Comparison of ENCODE assay signal across 1 cellular context in the genomic region with DNA sequence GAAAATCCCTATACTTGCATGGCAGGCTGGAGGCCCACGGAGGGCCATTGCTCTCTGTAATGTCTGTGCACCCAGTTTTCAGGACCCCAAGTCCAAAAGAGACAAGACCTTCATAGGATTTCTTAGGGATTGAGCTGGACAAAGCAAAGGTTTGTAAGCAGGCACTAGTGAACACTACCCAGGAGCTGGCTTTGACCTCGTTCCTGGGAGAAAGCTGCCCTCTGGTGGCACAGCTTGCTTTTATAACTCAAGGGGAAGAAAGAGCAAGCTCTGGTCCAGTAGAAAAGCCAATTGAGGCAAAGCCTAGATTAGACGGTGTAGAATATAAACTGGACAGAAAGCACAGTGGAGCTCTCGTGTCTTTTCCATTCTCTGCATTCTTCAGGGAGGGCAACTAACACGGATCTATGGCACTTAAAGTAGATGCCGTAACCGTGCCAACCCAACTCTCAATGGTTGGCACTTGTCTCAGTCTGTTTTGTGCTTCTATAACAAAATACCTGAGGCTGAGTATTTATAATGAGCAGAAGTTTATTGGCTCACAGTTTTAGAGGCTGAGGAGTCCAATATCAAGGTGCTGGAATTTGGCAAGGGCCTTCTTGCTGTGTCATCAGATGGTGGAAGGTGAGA.
TF ChIP-seq lines count a peak whose summit lies in the region.

No MANE protein-coding gene starts in this region.

TF ChIP-seq in H1, 55 proteins besides CTCF, POLR2A, EP300 and RAD21:
- TF ChIP-seq RXRA (IDR thresholded peaks at IDR 0.05; ENCODE audit: insufficient read depth, low read depth, low read length) (no peak), PHF8 (conservative IDR thresholded peaks at IDR 0.05; ENCODE audit: low read depth, low read length) (no peak), CBX8 (IDR thresholded peaks at IDR 0.05; ENCODE audit: borderline replicate concordance, low read depth, low read length) (no peak), ASH2L (IDR thresholded peaks at IDR 0.05; ENCODE audit: low read length) (no peak), EZH2 (IDR thresholded peaks at IDR 0.05; ENCODE audit: low read depth, low read length, severe bottlenecking) (no peak), NRF1 (IDR thresholded peaks at IDR 0.05; ENCODE audit: low read depth, low read length) (no peak), SIN3A (conservative IDR thresholded peaks at IDR 0.05 in 1 of 2, IDR thresholded peaks at IDR 0.05 in 1 of 2; ENCODE audit: low read depth in 1 of 2, low read length in 2 of 2) (no peak), YY1 (IDR thresholded peaks at IDR 0.05; ENCODE audit: low read depth, low read length) (no peak), CHD2 (IDR thresholded peaks at IDR 0.05; ENCODE audit: low read length) (no peak), JUND (IDR thresholded peaks at IDR 0.05; ENCODE audit: low read length) (no peak), RFX5 (IDR thresholded peaks at IDR 0.05; ENCODE audit: borderline replicate concordance, low read depth, low read length) (no peak), TAF1 (IDR thresholded peaks at IDR 0.05; ENCODE audit: low read depth, low read length) (no peak), EGR1 (IDR thresholded peaks at IDR 0.05; ENCODE audit: borderline replicate concordance, low read depth, low read length) (no peak), KDM1A (IDR thresholded peaks at IDR 0.05; ENCODE audit: borderline replicate concordance, low read length) (no peak)
- TF ChIP-seq, protein P1, sequence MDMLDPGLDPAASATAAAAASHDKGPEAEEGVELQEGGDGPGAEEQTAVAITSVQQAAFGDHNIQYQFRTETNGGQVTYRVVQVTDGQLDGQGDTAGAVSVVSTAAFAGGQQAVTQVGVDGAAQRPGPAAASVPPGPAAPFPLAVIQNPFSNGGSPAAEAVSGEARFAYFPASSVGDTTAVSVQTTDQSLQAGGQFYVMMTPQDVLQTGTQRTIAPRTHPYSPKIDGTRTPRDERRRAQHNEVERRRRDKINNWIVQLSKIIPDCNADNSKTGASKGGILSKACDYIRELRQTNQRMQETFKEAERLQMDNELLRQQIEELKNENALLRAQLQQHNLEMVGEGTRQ (IDR thresholded peaks at IDR 0.05; ENCODE audit: low read length), result no peak
TF ChIP-seq in H1: peak in this region for 0.
